ENCODE assay signal across 1 cellular context in genomic region chr9:134368571-134368970, GRCh38.
TF ChIP-seq lines count a peak whose summit lies in the region.

No MANE protein-coding gene starts in this region.

TF ChIP-seq in GM12878, 131 proteins besides CTCF, POLR2A, EP300 and RAD21:
- no peak for TF ChIP-seq SUZ12 (IDR thresholded peaks at IDR 0.05; ENCODE audit: unreplicated experiment)
- no peak for TF ChIP-seq NR2C2 (IDR thresholded peaks at IDR 0.05; ENCODE audit: borderline replicate concordance, control insufficient read depth, insufficient read length, low read depth)
- no peak for TF ChIP-seq LARP7 (IDR thresholded peaks at IDR 0.05)
- TF ChIP-seq NBN (IDR thresholded peaks at IDR 0.05), result no peak
- no peak for TF ChIP-seq ETV6 (conservative IDR thresholded peaks at IDR 0.05 in 1 of 2, IDR thresholded peaks at IDR 0.05 in 1 of 2; ENCODE audit: borderline replicate concordance in 1 of 2, low read depth in 1 of 2)
- TF ChIP-seq TCF12 (IDR thresholded peaks at IDR 0.05; ENCODE audit: low read depth, low read length), result no peak
